14 cellular contexts compared by ENCODE assay signal in genomic region chr3:171142985-171143384, GRCh38.
DNase-seq lines count a peak whose midpoint lies in the region; ATAC-seq and TF ChIP-seq lines count a peak whose summit lies in the region.
"Had no signal": no experiment of that assay in that cellular context is flagged by ENCODE, and none has a peak within 500 bp of the region (broad histone marks: within the 10 kb centered on the region; RNA-seq: fewer than 3 reads in every experiment).

No MANE protein-coding gene starts in this region.

- H3K9me3 ChIP-seq in adipocyte (ENCODE audit: control insufficient read depth, low read length): no peaks in the 10 kb centered on the region
- H3K9me3 ChIP-seq: Peyer's patch had no signal

- no peaks in the 10 kb centered on the region for H3K4me1 ChIP-seq in adipocyte (ENCODE audit: control insufficient read depth, insufficient read depth, low read length)
- H3K4me1 ChIP-seq in GM23338 (ENCODE audit: insufficient read depth): no peaks in the 10 kb centered on the region
- H3K4me1 ChIP-seq: Peyer's patch had no signal

- no peaks in the 10 kb centered on the region for H3K27me3 ChIP-seq in adipocyte (replicated peaks; ENCODE audit: control insufficient read depth, insufficient read depth, low read length)
- no peaks in the 10 kb centered on the region for H3K27me3 ChIP-seq in GM23338 (ENCODE audit: insufficient read depth)
- H3K27me3 ChIP-seq: Peyer's patch had no signal

- H3K36me3 ChIP-seq in adipocyte (ENCODE audit: control insufficient read depth, insufficient read depth, low read length, severe bottlenecking) (no peaks in the 10 kb centered on the region), GM23338 (ENCODE audit: insufficient read depth) (no peaks in the 10 kb centered on the region)

- H3K4me3 ChIP-seq in adipocyte (ENCODE audit: low read length) (no peak overlapping the region), GM23338 (no peak overlapping the region)
- H3K4me3 ChIP-seq: Peyer's patch had no signal

- no peak overlapping the region for H3K9ac ChIP-seq in adipocyte (ENCODE audit: low read length)

- DNase-seq in AG08396 (ENCODE audit: low spot score) (peak; percentile 45), NCI-H1417 treated with DMSO at 0.1 percent for 48 hours (lab: John Stamatoyannopoulos, UW) (peak; percentile 82), adipocyte (ENCODE audit: low read depth) (peak; percentile 29), kidney glomerular epithelial cell (lab: John Stamatoyannopoulos, UW) (peak; percentile 98), HUDEP-2 (lab: John Stamatoyannopoulos, UW; ENCODE audit: unreplicated experiment in 76 of 76) (no peak), GM23338 (ENCODE audit: low spot score) (no peak)
- no peak for DNase-seq in naive thymus-derived CD8-positive, alpha-beta T cell
- DNase-seq: activated CD8-positive, alpha-beta memory T cell treated with anti-CD3 and anti-CD28 coated beads, Interleukin-2, amount 10 ng/mL, durations not matched to agents 7 days and 5 days; Peyer's patch; stimulated activated CD4-positive, alpha-beta T cell treated with anti-CD3 and anti-CD28 coated beads, Interleukin-15, amount 100 ng/mL, for 24 hours; T1000 had no signal

- no peak for TF ChIP-seq CTCF in GM23338 (conservative IDR thresholded peaks at IDR 0.05; ENCODE audit: low read depth in 2 of 2)

- H3K36me3 Mint-ChIP-seq in GM23338 (ENCODE audit: low read depth): peaks cover 9% of the 10 kb centered on the region; the same call in 2 of the 3 replicates
- H3K36me3 Mint-ChIP-seq in naive thymus-derived CD8-positive, alpha-beta T cell: peaks cover 26 to 87% (median 51%) of the 10 kb centered on the region in 3 donors
- H3K36me3 Mint-ChIP-seq: stimulated activated memory B cell treated with anti-CD40 and anti-IgM and Interleukin-4, amounts not matched to agents 10 μg/mL and 1 μg/mL and 100 μg/mL, for 72 hours had no signal

- H3K27ac Mint-ChIP-seq in GM23338: no peak overlapping the region
- peak overlapping the region in 1 of 10 donors; percentile 36 for H3K27ac Mint-ChIP-seq in naive thymus-derived CD8-positive, alpha-beta T cell
- H3K27ac Mint-ChIP-seq: activated CD8-positive, alpha-beta memory T cell treated with anti-CD3 and anti-CD28 coated beads, Interleukin-2, amount 10 ng/mL, durations not matched to agents 7 days and 5 days; B cell; stimulated activated memory B cell treated with anti-CD40 and anti-IgM and Interleukin-4, amounts not matched to agents 10 μg/mL and 1 μg/mL and 100 μg/mL, for 72 hours had no signal

- H3K27me3 Mint-ChIP-seq in GM23338 (ENCODE audit: insufficient read depth, low read depth, poor library complexity): no peaks in the 10 kb centered on the region
- H3K27me3 Mint-ChIP-seq in naive thymus-derived CD8-positive, alpha-beta T cell: no peaks in the 10 kb centered on the region
- H3K27me3 Mint-ChIP-seq: activated CD8-positive, alpha-beta memory T cell treated with anti-CD3 and anti-CD28 coated beads, Interleukin-2, amount 10 ng/mL, durations not matched to agents 7 days and 5 days; B cell; stimulated activated memory B cell treated with anti-CD40 and anti-IgM and Interleukin-4, amounts not matched to agents 10 μg/mL and 1 μg/mL and 100 μg/mL, for 72 hours had no signal

- no peaks in the 10 kb centered on the region for H4K20me1 ChIP-seq in GM23338 (replicated peaks; ENCODE audit: insufficient read depth)

- no peaks in the 10 kb centered on the region for H3K9me2 ChIP-seq in GM23338 (ENCODE audit: insufficient read depth)

- no peak overlapping the region for H3K4me3 Mint-ChIP-seq in GM23338
- H3K4me3 Mint-ChIP-seq in naive thymus-derived CD8-positive, alpha-beta T cell: no peak overlapping the region
- H3K4me3 Mint-ChIP-seq: activated CD8-positive, alpha-beta memory T cell treated with anti-CD3 and anti-CD28 coated beads, Interleukin-2, amount 10 ng/mL, durations not matched to agents 7 days and 5 days; B cell; stimulated activated memory B cell treated with anti-CD40 and anti-IgM and Interleukin-4, amounts not matched to agents 10 μg/mL and 1 μg/mL and 100 μg/mL, for 72 hours had no signal

- H3K4me2 ChIP-seq in GM23338: no peak overlapping the region

- no peak overlapping the region for H3K27ac ChIP-seq in GM23338 (ENCODE audit: low read depth)
- H3K27ac ChIP-seq: Peyer's patch had no signal

- ATAC-seq in GM19324 (IDR thresholded peaks at IDR 0.05; ENCODE audit: low FRiP score, unreplicated experiment): no peak
- ATAC-seq in GM23338: no peak
- ATAC-seq in naive thymus-derived CD8-positive, alpha-beta T cell: no peak
- ATAC-seq: activated CD8-positive, alpha-beta memory T cell treated with anti-CD3 and anti-CD28 coated beads, Interleukin-2, amount 10 ng/mL, durations not matched to agents 7 days and 5 days; stimulated activated memory B cell treated with anti-CD40 and anti-IgM and Interleukin-4, amounts not matched to agents 10 μg/mL and 1 μg/mL and 100 μg/mL, for 72 hours had no signal

- no peaks in the 10 kb centered on the region for H3K79me2 ChIP-seq in GM23338 (replicated peaks; ENCODE audit: insufficient read depth)

- POLR2A ChIA-PET in naive thymus-derived CD8-positive, alpha-beta T cell (lab: Charles Lee): no interaction called here

- no peaks in the 10 kb centered on the region for H3F3A ChIP-seq in GM23338 (replicated peaks; ENCODE audit: low read depth)

- no peak overlapping the region for H2AFZ ChIP-seq in GM23338

- no peaks in the 10 kb centered on the region for H3K9me3 Mint-ChIP-seq in GM23338
- H3K9me3 Mint-ChIP-seq in naive thymus-derived CD8-positive, alpha-beta T cell: no peaks in the 10 kb centered on the region
- H3K9me3 Mint-ChIP-seq: stimulated activated memory B cell treated with anti-CD40 and anti-IgM and Interleukin-4, amounts not matched to agents 10 μg/mL and 1 μg/mL and 100 μg/mL, for 72 hours had no signal

- H3K4me1 Mint-ChIP-seq in GM23338: no peaks in the 10 kb centered on the region
- peaks cover 0 to 3% (median 0%) of the 10 kb centered on the region in 4 donors for H3K4me1 Mint-ChIP-seq in naive thymus-derived CD8-positive, alpha-beta T cell
- H3K4me1 Mint-ChIP-seq: activated CD8-positive, alpha-beta memory T cell treated with anti-CD3 and anti-CD28 coated beads, Interleukin-2, amount 10 ng/mL, durations not matched to agents 7 days and 5 days; B cell; stimulated activated memory B cell treated with anti-CD40 and anti-IgM and Interleukin-4, amounts not matched to agents 10 μg/mL and 1 μg/mL and 100 μg/mL, for 72 hours had no signal

TF ChIP-seq in GM23338, 12 proteins besides CTCF, POLR2A, EP300 and RAD21 (continues in another document):
- TF ChIP-seq NANOG (IDR thresholded peaks at IDR 0.05; ENCODE audit: borderline replicate concordance) (no peak), STAT1 (IDR thresholded peaks at IDR 0.05; ENCODE audit: unreplicated experiment) (no peak), ZNF114 (CRISPR knock-in tag; IDR thresholded peaks at IDR 0.05) (no peak)

Comparison
In these comparisons a context has a peak if more than half of its experiments do, and no peak if none do; other contexts are left out.
1. DNase-seq: peak in AG08396 (single experiment), NCI-H1417 treated with DMSO at 0.1 percent for 48 hours (single experiment), adipocyte (single experiment) and kidney glomerular epithelial cell (single experiment); none in HUDEP-2 (0 of 76), GM23338 (single experiment) and naive thymus-derived CD8-positive, alpha-beta T cell (0 of 10).